12 cellular contexts compared by ENCODE assay signal in genomic region chr15:55586808-55587207, GRCh38. TPM values are rescaled to one million over a fixed set of nuclear protein-coding genes. Genes with fewer than 3 reads are reported as not detected.
DNase-seq lines count a peak whose midpoint lies in the region; ATAC-seq, FAIRE-seq and TF ChIP-seq lines count a peak whose summit lies in the region.
"Had no signal": no experiment of that assay in that cellular context is flagged by ENCODE, and none has a peak within 500 bp of the region (broad histone marks: within the 10 kb centered on the region; RNA-seq: fewer than 3 reads in every experiment).

No MANE protein-coding gene starts in this region.

- H3K36me3 ChIP-seq in iPS-20b (ENCODE audit: insufficient read depth, low read depth, low read length), result no peaks in the 10 kb centered on the region
- no peaks in the 10 kb centered on the region for H3K36me3 ChIP-seq in testis (ENCODE audit: low read depth, missing control alignments)

- peaks cover 74% of the 10 kb centered on the region for H3K27me3 ChIP-seq in iPS-20b (ENCODE audit: insufficient read depth, low read length)
- H3K27me3 ChIP-seq in testis, result no peaks in the 10 kb centered on the region

- peak overlapping the region; percentile 74 for H3K4me3 ChIP-seq in WI38 (ENCODE audit: low read depth, low read length)
- H3K4me3 ChIP-seq in iPS-20b (ENCODE audit: low read length), result peak overlapping the region; percentile 71
- peak overlapping the region; percentile 68 to 70 for H3K4me3 ChIP-seq in testis

- TF ChIP-seq POLR2A in testis (IDR thresholded peaks at IDR 0.05), result no peak

- H3K9me3 ChIP-seq in iPS-20b (ENCODE audit: insufficient read depth, low read depth, low read length) (no peaks in the 10 kb centered on the region), testis (no peaks in the 10 kb centered on the region)

- FAIRE-seq in frontal cortex (lab: Jason Lieb, UNC), result no peak

- H3K4me1 ChIP-seq in iPS-20b (ENCODE audit: insufficient read depth, low read length) (no peaks in the 10 kb centered on the region), testis (no peaks in the 10 kb centered on the region)

- intact Hi-C loops in testis (cut with DNase I; ENCODE audit: low total_unique reads), result no loop called here

- DNase-seq in DMS53 (lab: John Stamatoyannopoulos, UW), result peak; percentile 10
- DNase-seq in DMS53 treated with DMSO at 0.1 percent for 48 hours (lab: John Stamatoyannopoulos, UW; ENCODE audit: unreplicated experiment), result no peak
- DNase-seq in testis, result no peak
- DNase-seq in cerebellar nuclear complex (lab: John Stamatoyannopoulos, UW), result no peak
- no peak for DNase-seq in frontal cortex (ENCODE audit: low spot score in 2 of 2)
- DNase-seq: 8988T; HCEC 1CT; stimulated activated CD4-positive, alpha-beta T cell treated with anti-CD3 and anti-CD28 coated beads, Interleukin-12 subunit alpha, Interleukin-12 subunit beta, amount 100 ng/mL, for 4 hours had no signal

- WGBS in testis, 2 donors, result 54% methylated on average over 3 of the region's 3 CpGs

- H3K27ac ChIP-seq in iPS-20b (ENCODE audit: low read length) (no peak overlapping the region), testis (peak overlapping the region in 1 of 2 donors; percentile 96)

- ATAC-seq in HG03025 (IDR thresholded peaks at IDR 0.05; ENCODE audit: low FRiP score, unreplicated experiment), result no peak

- no peak overlapping the region for H3K9ac ChIP-seq in iPS-20b (ENCODE audit: low read depth, low read length)

- no peak for TF ChIP-seq CTCF in WI38 (IDR thresholded peaks at IDR 0.05; ENCODE audit: low read depth, low read length)
- TF ChIP-seq CTCF in testis (IDR thresholded peaks at IDR 0.05), result no peak

RNA-seq across cellular contexts. Expression of gene PYGO1, which starts 1.3 kb away (rescaled TPM):
- 1 to 10 TPM; 8.5 to 8.6 TPM for total RNA-seq in testis
- polyA plus RNA-seq in testis (ENCODE audit: insufficient read depth, low read depth, low replicate concordance), result 5.4 TPM
- total RNA-seq in frontal cortex, result 45.2 TPM
- total RNA-seq: T-helper 2 cell treated with Interferon-gamma antibody and Interleukin-4, amounts not matched to agents 100 ng/mL and 5 ng/mL, for 36 hours had no signal
